In genomic region chr1:30801826-30802198, GRCh38 we compare ENCODE assay signal across 8 cellular contexts. TPM values are rescaled to one million over a fixed set of nuclear protein-coding genes. Genes with fewer than 3 reads are reported as not detected.
DNase-seq lines count a peak whose midpoint lies in the region; ATAC-seq and TF ChIP-seq lines count a peak whose summit lies in the region.

No MANE protein-coding gene starts in this region.

- H3K9me3 ChIP-seq in tibial nerve = no peaks in the 10 kb centered on the region

- no peaks in the 10 kb centered on the region for H3K27me3 Mint-ChIP-seq in osteocyte (ENCODE audit: unreplicated experiment)

- no peaks in the 10 kb centered on the region for H3K36me3 Mint-ChIP-seq in osteocyte (ENCODE audit: unreplicated experiment)

- DNase-seq in DMS53 (lab: John Stamatoyannopoulos, UW) = peak; percentile 81
- DNase-seq in LHCN-M2 (ENCODE audit: low read depth) = peak; percentile 53
- peak; percentile 54 for DNase-seq in SK-N-DZ (ENCODE audit: low spot score)
- DNase-seq in activated naive CD4-positive, alpha-beta T cell (lab: John Stamatoyannopoulos, UW) = peak; percentile 63 to 88 (median 78)
- peak; percentile 81 for DNase-seq in globus pallidus (ENCODE audit: low spot score)
- DNase-seq in osteocyte (ENCODE audit: extremely low spot score, unreplicated experiment) = peak; percentile 93
- DNase-seq in tibial nerve (ENCODE audit: low spot score in 2 of 2) = peak; percentile 79 to 91

- H3K27ac ChIP-seq in tibial nerve = peak overlapping the region in 3 of 4 donors; percentile 31 to 63 (median 58)

- WGBS in tibial nerve, 2 donors = 3 to 9% methylated on average over 7 to 18 of the region's 18 CpGs

- ATAC-seq in HG03196 (IDR thresholded peaks at IDR 0.05; ENCODE audit: unreplicated experiment) = no peak

- TF ChIP-seq POLR2A in tibial nerve (IDR thresholded peaks at IDR 0.05) = no peak

- peaks cover 28% of the 10 kb centered on the region for H3K4me1 Mint-ChIP-seq in osteocyte (ENCODE audit: unreplicated experiment)

- H3K4me1 ChIP-seq in tibial nerve = peaks cover 0 to 61% (median 25%) of the 10 kb centered on the region in 4 donors

- no peak overlapping the region for H3K4me3 ChIP-seq in tibial nerve

- H3K27me3 ChIP-seq in tibial nerve = no peaks in the 10 kb centered on the region

- no peak overlapping the region for H3K27ac Mint-ChIP-seq in osteocyte (ENCODE audit: unreplicated experiment)

- TF ChIP-seq EP300 in tibial nerve (IDR thresholded peaks at IDR 0.05) = no peak

- no peak overlapping the region for H3K4me3 Mint-ChIP-seq in osteocyte (ENCODE audit: unreplicated experiment)

- TF ChIP-seq CTCF in osteocyte (IDR thresholded peaks at IDR 0.05) (peak; percentile 98), tibial nerve (IDR thresholded peaks at IDR 0.05) (peak; percentile 92 to 97 (median 94))

- H3K9me3 Mint-ChIP-seq in osteocyte (ENCODE audit: unreplicated experiment) = no peaks in the 10 kb centered on the region

- H3K36me3 ChIP-seq in tibial nerve = no peaks in the 10 kb centered on the region

RNA-seq across cellular contexts. Expression of gene LAPTM5, which starts 44.2 kb away (rescaled TPM):
- total RNA-seq in LHCN-M2 (2014; rRNA removed) (1.2 and 1.3 TPM in 2 replicates), osteocyte (not detected in 2 replicates), tibial nerve (10 to 100 TPM; 21.1 to 67.8 (median 43.1) TPM)
- polyA plus RNA-seq in LHCN-M2 (2012) = 4.3 TPM
- not detected in 2 replicates for polyA plus RNA-seq in SK-N-DZ (2014; cell fraction: cytosol; rRNA removed)
- polyA plus RNA-seq in SK-N-DZ (2014; cell fraction: nucleus; rRNA removed) = not detected in 2 replicates
